In the genomic region with DNA sequence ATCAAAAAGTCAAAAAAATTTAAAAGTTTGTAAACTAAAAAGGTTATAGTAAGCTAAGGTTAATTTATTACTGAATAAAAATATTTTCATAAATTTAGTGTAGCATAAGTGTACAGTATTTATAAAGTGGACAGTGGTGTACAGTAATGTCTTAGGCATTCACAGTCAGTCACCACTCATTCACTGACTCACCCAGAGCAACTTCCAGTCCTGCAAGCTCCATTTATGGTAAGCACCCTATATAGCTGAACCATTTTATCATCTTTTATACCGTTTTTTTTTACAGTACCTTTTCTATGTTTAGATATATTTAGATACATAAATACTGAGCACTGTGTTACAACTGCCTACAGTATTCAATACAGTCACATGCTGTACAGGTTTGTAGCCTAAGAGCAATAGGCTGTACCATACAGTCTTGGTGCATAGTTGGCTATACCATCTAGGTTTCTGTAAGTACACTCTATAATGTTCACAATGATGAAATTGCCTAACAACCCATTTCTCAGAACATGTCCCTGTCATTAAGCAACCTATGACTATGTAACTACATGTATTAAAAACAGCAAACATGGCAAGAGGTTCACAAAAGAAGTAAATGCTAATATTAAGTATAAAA, we compare ENCODE assay signal across 1 cellular context.
TF ChIP-seq lines count a peak whose summit lies in the region.

No MANE protein-coding gene starts in this region.

TF ChIP-seq in endothelial cell of umbilical vein, 7 proteins besides CTCF, POLR2A, EP300 and RAD21 (continued from another document):
- TF ChIP-seq, protein P1, sequence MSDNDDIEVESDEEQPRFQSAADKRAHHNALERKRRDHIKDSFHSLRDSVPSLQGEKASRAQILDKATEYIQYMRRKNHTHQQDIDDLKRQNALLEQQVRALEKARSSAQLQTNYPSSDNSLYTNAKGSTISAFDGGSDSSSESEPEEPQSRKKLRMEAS (IDR thresholded peaks at IDR 0.05; ENCODE audit: insufficient read depth, insufficient read length), result no peak
